8 cellular contexts compared by ENCODE assay signal in genomic region chr16:75305364-75306101, GRCh38. TPM values are rescaled to one million over a fixed set of nuclear protein-coding genes. Genes with fewer than 3 reads are reported as not detected.
DNase-seq lines count a peak whose midpoint lies in the region; ATAC-seq and FAIRE-seq lines count a peak whose summit lies in the region.

No MANE protein-coding gene starts in this region.

- H3K27ac ChIP-seq in small intestine (ENCODE audit: low read depth in 1 of 2, low read length in 1 of 2), result peak overlapping the region; percentile 96 to 97

- DNase-seq in activated gamma-delta T cell treated with Interleukin-2 at 50 U/mL for 16 hours (peak; percentile 27), activated gamma-delta T cell (lab: John Stamatoyannopoulos, UW) (no peak), NOMO-1 treated with DMSO at 0.1 percent for 48 hours (lab: John Stamatoyannopoulos, UW; ENCODE audit: unreplicated experiment) (peak; percentile 97), left cardiac atrium (peak; percentile 90), small intestine (peak; percentile 99), GM19240 (ENCODE audit: insufficient read length, low spot score) (no peak)
- peak in 1 of 2 donors; percentile 54 for DNase-seq in activated naive CD4-positive, alpha-beta T cell treated with anti-CD3 and anti-CD28 coated beads, Interleukin-2, amount 50 U/mL, for 72 hours (ENCODE audit: low spot score in 2 of 2)

- no peaks in the 10 kb centered on the region for H3K27me3 ChIP-seq in small intestine (ENCODE audit: control insufficient read depth in 2 of 2, insufficient read depth in 2 of 2, low read length in 2 of 2)

- peaks cover 10 to 12% of the 10 kb centered on the region in 2 donors for H3K4me1 ChIP-seq in small intestine (ENCODE audit: control insufficient read depth in 2 of 2, insufficient read depth in 1 of 2, low read depth in 1 of 2, low read length in 1 of 2)

- peak; percentile 75 for ATAC-seq in HG03135 (IDR thresholded peaks at IDR 0.05; ENCODE audit: unreplicated experiment)
- peak; percentile 96 to 98 for ATAC-seq in activated naive CD4-positive, alpha-beta T cell treated with anti-CD3 and anti-CD28 coated beads, Interleukin-2, amount 50 U/mL, for 72 hours
- peak; percentile 85 to 94 for ATAC-seq in left cardiac atrium

- peaks cover 4 to 6% of the 10 kb centered on the region in 2 donors for H3K36me3 ChIP-seq in small intestine (ENCODE audit: control insufficient read depth in 2 of 2, insufficient read depth in 2 of 2, low read length in 2 of 2)

- no peaks in the 10 kb centered on the region for H3K9me3 Mint-ChIP-seq in activated naive CD4-positive, alpha-beta T cell treated with anti-CD3 and anti-CD28 coated beads, Interleukin-2, amount 50 U/mL, for 72 hours

- peaks cover 13 to 30% of the 10 kb centered on the region in 2 donors for H3K36me3 Mint-ChIP-seq in activated naive CD4-positive, alpha-beta T cell treated with anti-CD3 and anti-CD28 coated beads, Interleukin-2, amount 50 U/mL, for 72 hours

- peak overlapping the region in 1 of 2 donors; percentile 48 for H3K4me3 ChIP-seq in small intestine (ENCODE audit: low read depth in 1 of 2, low read length in 2 of 2)

- H3K27ac Mint-ChIP-seq in activated naive CD4-positive, alpha-beta T cell treated with anti-CD3 and anti-CD28 coated beads, Interleukin-2, amount 50 U/mL, for 72 hours, result peak overlapping the region; percentile 85

- FAIRE-seq in small intestine (lab: Jason Lieb, UNC), result no peak

- WGBS in small intestine, 3 donors, result 12 to 35% (median 24%) methylated on average over 8 of the region's 8 CpGs

- intact Hi-C loops in left cardiac atrium (cut with DNase I), result loop anchor here (5.0 to 10.0 kb wide), 3 partner anchors 51 to 82 kb away; partner anchors contain the start of gene BCAR1 (in 2 of the 2)

- no peaks in the 10 kb centered on the region for H3K9me3 ChIP-seq in small intestine (ENCODE audit: control insufficient read depth, low read depth)

RNA-seq across cellular contexts. Expression of gene BCAR1, which starts 54.1 kb away (rescaled TPM):
- total RNA-seq in activated naive CD4-positive, alpha-beta T cell treated with anti-CD3 and anti-CD28 coated beads, Interleukin-2, amount 50 U/mL, for 72 hours, result under 1 TPM; 0.16 to 0.71 TPM
- total RNA-seq in left cardiac atrium, result 10 to 100 TPM; 46.5 to 65.9 TPM
- 100 to 1,000 TPM in 1 of 3 donors, 10 to 100 TPM in 2; 61.1 to 105 (median 94.2) TPM for polyA plus RNA-seq in small intestine

Comparison
In these comparisons a context has a peak if more than half of its experiments do, and no peak if none do; other contexts are left out.
1. DNase-seq: peak in activated gamma-delta T cell treated with Interleukin-2 at 50 U/mL for 16 hours (single experiment), NOMO-1 treated with DMSO at 0.1 percent for 48 hours (single experiment), left cardiac atrium (single experiment) and small intestine (single experiment); none in activated gamma-delta T cell (single experiment) and GM19240 (single experiment).
2. RNA of gene BCAR1, which starts 54.1 kb away (total RNA-seq): 46.5 to 65.9 TPM in left cardiac atrium; 0.16 to 0.71 TPM in activated naive CD4-positive, alpha-beta T cell treated with anti-CD3 and anti-CD28 coated beads, Interleukin-2, amount 50 U/mL, for 72 hours; every median in the first group is over 10 times any median in the second.
3. Peak in every context shown above with its lines, with median percentiles within 50 percentile points of each other: ATAC-seq.